Comparison of ENCODE assay signal across 1 cellular context in the genomic region with DNA sequence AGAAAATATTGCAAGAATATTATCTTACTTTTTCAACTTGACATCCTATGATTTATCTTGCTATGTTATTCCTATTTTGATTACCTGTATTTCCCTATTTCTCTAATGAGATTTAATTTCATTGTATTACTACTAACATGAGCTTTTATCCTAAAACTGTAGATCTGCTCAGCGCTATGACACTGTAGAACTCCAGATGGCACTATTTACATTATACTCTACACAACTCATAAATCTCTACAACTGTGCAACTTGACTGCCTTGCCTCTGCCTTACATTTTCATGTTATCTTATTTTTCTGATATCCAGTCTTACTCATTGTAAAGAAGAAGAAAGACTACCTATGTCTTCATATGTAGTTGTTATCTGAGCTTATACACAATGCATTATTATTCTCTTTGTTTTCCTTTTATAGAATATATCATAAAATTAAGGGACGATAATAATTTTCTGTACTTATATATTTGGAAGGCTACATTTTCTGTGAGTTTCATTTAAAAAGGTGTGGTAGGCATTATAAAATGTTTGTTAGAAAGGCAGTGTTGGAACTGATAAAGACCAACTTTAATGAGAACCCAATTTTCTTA.
A peak's percentile ranks its signal among the peaks of the same experiment; 100 is the strongest.
TF ChIP-seq lines count a peak whose summit lies in the region.

No MANE protein-coding gene starts in this region.

TF ChIP-seq in GM12878, 131 proteins besides CTCF, POLR2A, EP300 and RAD21:
- TF ChIP-seq, protein P1, sequence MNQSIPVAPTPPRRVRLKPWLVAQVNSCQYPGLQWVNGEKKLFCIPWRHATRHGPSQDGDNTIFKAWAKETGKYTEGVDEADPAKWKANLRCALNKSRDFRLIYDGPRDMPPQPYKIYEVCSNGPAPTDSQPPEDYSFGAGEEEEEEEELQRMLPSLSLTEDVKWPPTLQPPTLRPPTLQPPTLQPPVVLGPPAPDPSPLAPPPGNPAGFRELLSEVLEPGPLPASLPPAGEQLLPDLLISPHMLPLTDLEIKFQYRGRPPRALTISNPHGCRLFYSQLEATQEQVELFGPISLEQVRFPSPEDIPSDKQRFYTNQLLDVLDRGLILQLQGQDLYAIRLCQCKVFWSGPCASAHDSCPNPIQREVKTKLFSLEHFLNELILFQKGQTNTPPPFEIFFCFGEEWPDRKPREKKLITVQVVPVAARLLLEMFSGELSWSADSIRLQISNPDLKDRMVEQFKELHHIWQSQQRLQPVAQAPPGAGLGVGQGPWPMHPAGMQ (IDR thresholded peaks at IDR 0.05; ENCODE audit: borderline replicate concordance): no peak
- TF ChIP-seq SMC3 (IDR thresholded peaks at IDR 0.05; ENCODE audit: borderline replicate concordance, low read length): peak; percentile 76; the same call in 1 of the 2 replicates
